In the genomic region with DNA sequence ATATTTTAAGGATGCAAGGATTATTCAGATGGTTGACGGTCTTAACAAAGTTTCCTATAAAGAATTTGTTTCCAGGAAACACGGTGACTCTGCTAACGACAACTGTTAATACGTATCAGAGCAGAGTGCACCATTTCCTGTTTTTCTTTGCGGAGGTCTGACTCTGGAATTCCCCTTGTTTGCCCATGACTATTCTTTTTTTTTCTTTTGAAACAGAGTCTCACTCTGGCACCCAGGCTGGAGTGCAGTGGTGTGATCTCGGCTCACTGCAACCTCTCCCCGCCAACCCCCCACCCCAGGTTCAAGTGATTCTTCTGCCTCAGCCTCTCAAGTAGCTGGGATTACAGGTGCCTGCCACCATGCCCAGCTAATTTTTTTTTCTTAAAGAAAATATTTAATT, we compare ENCODE assay signal across 8 cellular contexts.
DNase-seq lines count a peak whose midpoint lies in the region; ATAC-seq and TF ChIP-seq lines count a peak whose summit lies in the region.

No MANE protein-coding gene starts in this region.

- peak overlapping the region; percentile 93 for H3K27ac Mint-ChIP-seq in activated naive CD8-positive, alpha-beta T cell treated with anti-CD3 and anti-CD28 coated beads for 36 hours
- peak overlapping the region; percentile 98 for H3K27ac Mint-ChIP-seq in stimulated activated naive CD8-positive, alpha-beta T cell treated with anti-CD3 and anti-CD28 coated beads, Interleukin-15, amount 100 ng/mL, for 72 hours

- no peak overlapping the region for H3K9ac ChIP-seq in mesenchymal stem cell (ENCODE audit: low read length)

- peak; percentile 31 for ATAC-seq in HG02623 (IDR thresholded peaks at IDR 0.05; ENCODE audit: unreplicated experiment)
- ATAC-seq in stimulated activated naive CD8-positive, alpha-beta T cell treated with anti-CD3 and anti-CD28 coated beads, Interleukin-15, amount 100 ng/mL, for 72 hours, result peak; percentile 76

- H2AK5ac ChIP-seq in mesenchymal stem cell (ENCODE audit: low read length, severe bottlenecking), result no peak overlapping the region

- peak; percentile 60 for DNase-seq in EL
- peak; percentile 67 for DNase-seq in RPMI8226
- peak; percentile 68 for DNase-seq in activated naive CD8-positive, alpha-beta T cell treated with anti-CD3 and anti-CD28 coated beads for 36 hours
- peak; percentile 95 for DNase-seq in mesenchymal stem cell
- peak; percentile 64 to 76 for DNase-seq in stimulated activated naive CD8-positive, alpha-beta T cell treated with anti-CD3 and anti-CD28 coated beads, Interleukin-15, amount 100 ng/mL, for 72 hours
- no peak for DNase-seq in lower leg skin (ENCODE audit: low spot score in 2 of 2)
- no peak for DNase-seq in LoVo (ENCODE audit: low spot score)

- H3K18ac ChIP-seq in mesenchymal stem cell (ENCODE audit: low read depth in 1 of 2, low read length in 2 of 2), result no peak overlapping the region

- no peak overlapping the region for H3K23ac ChIP-seq in mesenchymal stem cell (ENCODE audit: low read length in 2 of 2)

- H3K4ac ChIP-seq in mesenchymal stem cell (ENCODE audit: low read depth in 1 of 2, low read length in 2 of 2), result no peak overlapping the region

- no peak overlapping the region for H3K4me2 ChIP-seq in mesenchymal stem cell (ENCODE audit: low read length, poor library complexity, severe bottlenecking)

- H3K27me3 ChIP-seq in mesenchymal stem cell (ENCODE audit: control insufficient read depth in 1 of 2, insufficient read depth in 1 of 2, low read length in 2 of 2), result no peaks in the 10 kb centered on the region

- peaks cover 9% of the 10 kb centered on the region for H3K9me3 Mint-ChIP-seq in activated naive CD8-positive, alpha-beta T cell treated with anti-CD3 and anti-CD28 coated beads for 36 hours
- H3K9me3 Mint-ChIP-seq in stimulated activated naive CD8-positive, alpha-beta T cell treated with anti-CD3 and anti-CD28 coated beads, Interleukin-15, amount 100 ng/mL, for 72 hours, result no peaks in the 10 kb centered on the region

- no peak overlapping the region for H2BK12ac ChIP-seq in mesenchymal stem cell (ENCODE audit: low read length in 2 of 2)

- H2BK5ac ChIP-seq in mesenchymal stem cell (ENCODE audit: low read depth, low read length, poor library complexity, severe bottlenecking), result no peak overlapping the region

- no peak overlapping the region for H2BK15ac ChIP-seq in mesenchymal stem cell (ENCODE audit: low read depth, poor library complexity, severe bottlenecking)

- no peak overlapping the region for H3K14ac ChIP-seq in mesenchymal stem cell (ENCODE audit: low read length in 2 of 2)

- H3K4me1 ChIP-seq in mesenchymal stem cell (ENCODE audit: control insufficient read depth, insufficient read depth, low read depth, low read length), result peaks cover 5% of the 10 kb centered on the region

- H4K91ac ChIP-seq in mesenchymal stem cell (ENCODE audit: low read length), result no peak overlapping the region

- TF ChIP-seq CTCF in lower leg skin (IDR thresholded peaks at IDR 0.05), result no peak

- H3K27ac ChIP-seq in mesenchymal stem cell (ENCODE audit: low read length, poor library complexity, severe bottlenecking), result peak overlapping the region; percentile 55

- H3K36me3 Mint-ChIP-seq in activated naive CD8-positive, alpha-beta T cell treated with anti-CD3 and anti-CD28 coated beads for 36 hours, result peaks cover 56% of the 10 kb centered on the region

- no peaks in the 10 kb centered on the region for H3K9me3 ChIP-seq in mesenchymal stem cell (ENCODE audit: control insufficient read depth, low read length)

- WGBS in mesenchymal stem cell, result 16% methylated on average over 7 of the region's 7 CpGs
- 69% methylated on average over 7 of the region's 7 CpGs for WGBS in lower leg skin, 2 donors

- peaks cover 87% of the 10 kb centered on the region for H3K4me1 Mint-ChIP-seq in activated naive CD8-positive, alpha-beta T cell treated with anti-CD3 and anti-CD28 coated beads for 36 hours
- H3K4me1 Mint-ChIP-seq in stimulated activated naive CD8-positive, alpha-beta T cell treated with anti-CD3 and anti-CD28 coated beads, Interleukin-15, amount 100 ng/mL, for 72 hours, result peaks cover 95% of the 10 kb centered on the region

- H2AFZ ChIP-seq in mesenchymal stem cell (ENCODE audit: low read depth, low read length), result no peak overlapping the region

- no peaks in the 10 kb centered on the region for H3K27me3 Mint-ChIP-seq in activated naive CD8-positive, alpha-beta T cell treated with anti-CD3 and anti-CD28 coated beads for 36 hours
- H3K27me3 Mint-ChIP-seq in stimulated activated naive CD8-positive, alpha-beta T cell treated with anti-CD3 and anti-CD28 coated beads, Interleukin-15, amount 100 ng/mL, for 72 hours, result no peaks in the 10 kb centered on the region

- no peaks in the 10 kb centered on the region for H3K36me3 ChIP-seq in mesenchymal stem cell (ENCODE audit: control insufficient read depth in 1 of 2, insufficient read depth in 2 of 2, low read depth in 1 of 2, low read length in 2 of 2)

- intact Hi-C loops in lower leg skin (cut with DNase I; ENCODE audit: low total_unique reads), result no loop called here

- H3K4me3 ChIP-seq in mesenchymal stem cell (ENCODE audit: insufficient read depth in 1 of 2, low read depth in 1 of 2, low read length in 2 of 2) (no peak overlapping the region), lower leg skin (ENCODE audit: low read depth, poor library complexity, severe bottlenecking) (no peak overlapping the region)

- no peak for TF ChIP-seq POLR2A in lower leg skin (IDR thresholded peaks at IDR 0.05)

- H2BK120ac ChIP-seq in mesenchymal stem cell (ENCODE audit: low read depth, low read length), result no peak overlapping the region

- peak overlapping the region; percentile 62 for H3K4me3 Mint-ChIP-seq in activated naive CD8-positive, alpha-beta T cell treated with anti-CD3 and anti-CD28 coated beads for 36 hours
- H3K4me3 Mint-ChIP-seq in stimulated activated naive CD8-positive, alpha-beta T cell treated with anti-CD3 and anti-CD28 coated beads, Interleukin-15, amount 100 ng/mL, for 72 hours, result peak overlapping the region; percentile 65 to 80

- H3K79me1 ChIP-seq in mesenchymal stem cell (replicated peaks; ENCODE audit: low read length, poor library complexity, severe bottlenecking), result peaks cover 16% of the 10 kb centered on the region

- H4K8ac ChIP-seq in mesenchymal stem cell (ENCODE audit: low read length), result no peak overlapping the region

Comparison
In these comparisons a context has a peak if more than half of its experiments do, and no peak if none do; other contexts are left out.
1. DNase-seq: peak in EL (single experiment), RPMI8226 (single experiment), activated naive CD8-positive, alpha-beta T cell treated with anti-CD3 and anti-CD28 coated beads for 36 hours (single experiment), mesenchymal stem cell (single experiment) and stimulated activated naive CD8-positive, alpha-beta T cell treated with anti-CD3 and anti-CD28 coated beads, Interleukin-15, amount 100 ng/mL, for 72 hours (2 of 2); none in lower leg skin (0 of 2) and LoVo (single experiment).